29 cellular contexts compared by ENCODE assay signal in genomic region chr4:86531440-86531839, GRCh38.
"Had no signal": no experiment of that assay in that cellular context is flagged by ENCODE, and none has a peak within 500 bp of the region (broad histone marks: within the 10 kb centered on the region; RNA-seq: fewer than 3 reads in every experiment).

No MANE protein-coding gene starts in this region.

- H3K36me3 Mint-ChIP-seq: memory B cell; mesothelial cell of epicardium; naive B cell; natural killer cell treated with Interleukin-12 subunit alpha and Interleukin-12 subunit beta and Interleukin-15 and Interleukin-18, amount 100 ng/mL, for 72 hours had no signal

- H3K4me2 ChIP-seq: smooth muscle cell had no signal

- H3K27ac Mint-ChIP-seq: dendritic cell treated with granulocyte-macrophage colony-stimulating factor and Interleukin-4, amounts not matched to agents 40 ng/mL and 50 ng/mL, for 4 days; memory B cell; mesothelial cell of epicardium; naive B cell; natural killer cell treated with Interleukin-12 subunit alpha and Interleukin-12 subunit beta and Interleukin-15 and Interleukin-18, amount 100 ng/mL, for 72 hours; stimulated activated naive CD8-positive, alpha-beta T cell treated with anti-CD3 and anti-CD28 coated beads, Interleukin-15, amount 100 ng/mL, for 72 hours had no signal

- DNase-seq: effector CD8-positive, alpha-beta T cell; erythroblast; esophagus squamous epithelium; foreskin melanocyte; glutamatergic neuron; hypothalamus; left ventricle myocardium superior; lower lobe of right lung; mucosa of descending colon; naive B cell; pancreas; retina; stimulated activated CD4-positive, alpha-beta T cell treated with anti-CD3 and anti-CD28 coated beads, Interleukin-12 subunit alpha, Interleukin-12 subunit beta, amount 100 ng/mL, for 4 hours; stimulated activated CD4-positive, alpha-beta T cell treated with anti-CD3 and anti-CD28 coated beads, Interleukin-1b, Interleukin-23, amount 100 ng/mL, for 48 hours; stimulated activated CD4-positive, alpha-beta T cell treated with anti-CD3 and anti-CD28 coated beads, Interleukin-4, amount 100 ng/mL, for 1 hour; stimulated activated CD8-positive, alpha-beta memory T cell treated with anti-CD3 and anti-CD28 coated beads, Interleukin-4, amount 100 ng/mL, for 48 hours; stimulated activated naive CD4-positive, alpha-beta T cell; stimulated activated naive CD8-positive, alpha-beta T cell treated with anti-CD3 and anti-CD28 coated beads, Interleukin-15, amount 100 ng/mL, for 72 hours; transverse colon had no signal

- H3K4me1 Mint-ChIP-seq: memory B cell; mesothelial cell of epicardium; naive B cell; neural crest cell; stimulated activated naive CD8-positive, alpha-beta T cell treated with anti-CD3 and anti-CD28 coated beads, Interleukin-15, amount 100 ng/mL, for 72 hours had no signal

- H3K36me3 ChIP-seq: esophagus squamous epithelium, lower lobe of right lung, neutrophil, pancreas, suprapubic skin, transverse colon, vagina had no signal

- H3K9me3 ChIP-seq: esophagus squamous epithelium, lower lobe of right lung, mucosa of descending colon, neutrophil, pancreas, suprapubic skin, transverse colon, vagina had no signal

- H3K4me3 ChIP-seq: esophagus squamous epithelium, lower lobe of right lung, mucosa of descending colon, pancreas, smooth muscle cell, suprapubic skin, transverse colon, vagina had no signal

- H3K27me3 ChIP-seq: esophagus squamous epithelium, neutrophil, pancreas, suprapubic skin, transverse colon, vagina had no signal

- ATAC-seq: left ventricle myocardium superior; lower lobe of right lung; mucosa of descending colon; natural killer cell treated with Interleukin-12 subunit alpha and Interleukin-12 subunit beta and Interleukin-15 and Interleukin-18, amount 100 ng/mL, for 72 hours; pancreas; sciatic nerve; stimulated activated naive CD8-positive, alpha-beta T cell treated with anti-CD3 and anti-CD28 coated beads, Interleukin-15, amount 100 ng/mL, for 72 hours had no signal

- H3K27ac ChIP-seq: esophagus squamous epithelium, lower lobe of right lung, neutrophil, pancreas, suprapubic skin, transverse colon, vagina had no signal

- H3K27me3 Mint-ChIP-seq: naive B cell had no signal

- H3K9me3 Mint-ChIP-seq: dendritic cell treated with granulocyte-macrophage colony-stimulating factor and Interleukin-4, amounts not matched to agents 40 ng/mL and 50 ng/mL, for 4 days; memory B cell; mesothelial cell of epicardium; naive B cell; natural killer cell treated with Interleukin-12 subunit alpha and Interleukin-12 subunit beta and Interleukin-15 and Interleukin-18, amount 100 ng/mL, for 72 hours; stimulated activated naive CD8-positive, alpha-beta T cell treated with anti-CD3 and anti-CD28 coated beads, Interleukin-15, amount 100 ng/mL, for 72 hours had no signal

- H3K4me1 ChIP-seq: esophagus squamous epithelium, lower lobe of right lung, pancreas, suprapubic skin, transverse colon, vagina had no signal

- H3K4me3 Mint-ChIP-seq: dendritic cell treated with granulocyte-macrophage colony-stimulating factor and Interleukin-4, amounts not matched to agents 40 ng/mL and 50 ng/mL, for 4 days; memory B cell; mesothelial cell of epicardium; naive B cell; natural killer cell treated with Interleukin-12 subunit alpha and Interleukin-12 subunit beta and Interleukin-15 and Interleukin-18, amount 100 ng/mL, for 72 hours; neural crest cell; stimulated activated naive CD8-positive, alpha-beta T cell treated with anti-CD3 and anti-CD28 coated beads, Interleukin-15, amount 100 ng/mL, for 72 hours had no signal
